In the genomic region with DNA sequence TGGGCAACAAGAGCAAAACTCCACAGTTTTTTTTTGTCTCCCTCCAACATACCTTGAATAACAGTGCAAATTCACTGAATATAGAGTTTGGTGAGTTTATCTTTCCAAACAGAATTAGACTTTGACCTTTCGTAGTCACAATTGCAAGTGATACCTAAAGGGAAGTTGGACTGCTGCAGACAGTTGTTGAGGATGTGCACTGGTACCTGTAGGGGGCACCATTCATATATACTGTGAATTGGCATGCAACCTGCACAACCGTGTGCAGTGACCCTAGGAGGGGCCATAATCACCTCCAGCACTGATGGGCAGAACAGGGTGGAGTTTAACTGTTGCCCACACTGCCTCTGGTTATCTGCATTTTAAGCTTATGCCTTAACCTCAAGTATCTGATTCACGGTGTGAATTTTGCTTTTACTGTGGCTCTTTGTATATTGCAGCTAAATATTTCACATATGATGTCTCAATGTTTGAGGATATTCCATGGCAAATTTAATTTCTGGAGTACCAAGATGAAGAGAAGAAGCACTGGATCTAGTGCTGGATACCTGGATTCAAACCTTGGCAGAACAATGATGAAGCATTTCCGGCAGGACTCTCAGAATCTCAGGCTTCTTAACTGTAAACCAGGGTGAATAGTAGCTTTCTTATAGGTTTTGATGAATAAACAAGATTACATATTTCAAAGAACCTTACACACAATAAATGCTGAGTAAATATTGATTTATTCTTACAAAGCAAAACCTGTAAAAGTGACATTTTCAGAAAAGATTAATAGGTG, we compare ENCODE assay signal across 8 cellular contexts.
A peak's percentile ranks its signal among the peaks of the same experiment; 100 is the strongest.
DNase-seq lines count a peak whose midpoint lies in the region; ATAC-seq and TF ChIP-seq lines count a peak whose summit lies in the region.
"Had no signal": no experiment of that assay in that cellular context is flagged by ENCODE, and none has a peak within 500 bp of the region (broad histone marks: within the 10 kb centered on the region; RNA-seq: fewer than 3 reads in every experiment).

No MANE protein-coding gene starts in this region.

- peak; percentile 22 for DNase-seq in ELF-1 (ENCODE audit: low read depth, low spot score)
- peak; percentile 2 for DNase-seq in NCI-H526 treated with DMSO at 0.1 percent for 48 hours (lab: John Stamatoyannopoulos, UW)
- peak; percentile 41 to 61 for DNase-seq in erythroblast (lab: John Stamatoyannopoulos, UW)
- no peak for DNase-seq in NCI-H2171 (lab: John Stamatoyannopoulos, UW)
- DNase-seq in NCI-H187 (lab: John Stamatoyannopoulos, UW): no peak
- DNase-seq: activated B cell treated with CpG ODN at 0.5 μM for 24 hours had no signal

- ATAC-seq in GM21367 (IDR thresholded peaks at IDR 0.05; ENCODE audit: unreplicated experiment) (peak; percentile 84), HG03039 (IDR thresholded peaks at IDR 0.05; ENCODE audit: unreplicated experiment) (no peak)

- TF ChIP-seq POLR2A in erythroblast (IDR thresholded peaks at IDR 0.05; ENCODE audit: low read length): no peak

Comparison
In these comparisons a context has a peak if more than half of its experiments do, and no peak if none do; other contexts are left out.
1. DNase-seq: peak in ELF-1 (single experiment), NCI-H526 treated with DMSO at 0.1 percent for 48 hours (single experiment) and erythroblast (2 of 2); none in NCI-H2171 (single experiment) and NCI-H187 (0 of 2).